In the genomic region with DNA sequence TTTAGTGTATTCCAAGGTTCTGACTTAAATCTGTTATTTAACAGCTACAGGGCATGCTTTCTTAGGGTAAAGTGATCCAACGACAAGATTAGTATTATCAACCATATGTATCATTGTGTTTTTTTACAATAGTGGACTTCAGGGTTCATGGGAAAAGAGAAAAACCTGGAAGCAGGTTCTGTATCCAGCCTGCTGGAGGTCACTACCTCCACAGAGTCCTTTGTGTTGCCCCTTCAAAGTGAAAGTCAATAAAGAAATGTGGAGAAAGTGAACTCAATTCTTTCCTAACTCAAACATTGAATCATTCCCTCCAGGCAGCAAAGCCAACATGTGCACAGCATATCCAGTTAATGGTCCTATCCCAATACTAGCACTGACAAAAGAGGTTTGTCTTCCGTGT, we compare ENCODE assay signal across 2 cellular contexts.
TF ChIP-seq lines count a peak whose summit lies in the region.

No MANE protein-coding gene starts in this region.

TF ChIP-seq in A549, 52 proteins besides CTCF, POLR2A, EP300 and RAD21 (continued from another document):
- no peak for TF ChIP-seq HOXB5 (CRISPR knock-in tag; IDR thresholded peaks at IDR 0.05)
- no peak for TF ChIP-seq ZSCAN20 (CRISPR knock-in tag; IDR thresholded peaks at IDR 0.05)
- no peak for TF ChIP-seq SREBF2 (IDR thresholded peaks at IDR 0.05)
- TF ChIP-seq TFCP2L1 (CRISPR knock-in tag; IDR thresholded peaks at IDR 0.05): no peak
- TF ChIP-seq FOSL2 (IDR thresholded peaks at IDR 0.05): no peak
- no peak for TF ChIP-seq FOSL2 (CRISPR knock-in tag; IDR thresholded peaks at IDR 0.05)
- TF ChIP-seq FOSB (CRISPR knock-in tag; IDR thresholded peaks at IDR 0.05): no peak
- TF ChIP-seq EHF (CRISPR knock-in tag; IDR thresholded peaks at IDR 0.05): no peak
- no peak for TF ChIP-seq NR3C1 (IDR thresholded peaks at IDR 0.05)
- TF ChIP-seq ZC3H11A (IDR thresholded peaks at IDR 0.05): no peak

TF ChIP-seq in IMR-90, 13 proteins besides CTCF, POLR2A, EP300 and RAD21 (continued from another document):
- TF ChIP-seq RCOR1 (IDR thresholded peaks at IDR 0.05; ENCODE audit: insufficient replicate concordance, low read length) (no peak), CHD1 (IDR thresholded peaks at IDR 0.05; ENCODE audit: low read depth, low read length) (no peak), MAZ (IDR thresholded peaks at IDR 0.05; ENCODE audit: borderline replicate concordance, low read depth, low read length) (no peak), FOS (IDR thresholded peaks at IDR 0.05; ENCODE audit: low read depth, low read length) (no peak), CEBPB (IDR thresholded peaks at IDR 0.05; ENCODE audit: low read depth, low read length) (no peak), RFX5 (IDR thresholded peaks at IDR 0.05; ENCODE audit: low read depth, low read length) (no peak), MAFK (IDR thresholded peaks at IDR 0.05; ENCODE audit: low read depth, low read length) (no peak), BHLHE40 (IDR thresholded peaks at IDR 0.05; ENCODE audit: low read depth, low read length) (no peak), SMC3 (IDR thresholded peaks at IDR 0.05; ENCODE audit: low read depth, low read length) (no peak), ELK1 (IDR thresholded peaks at IDR 0.05; ENCODE audit: borderline replicate concordance, low read depth, low read length) (no peak), NFE2L2 (IDR thresholded peaks at IDR 0.05; ENCODE audit: low read depth, low read length) (no peak)
- TF ChIP-seq, protein P1, sequence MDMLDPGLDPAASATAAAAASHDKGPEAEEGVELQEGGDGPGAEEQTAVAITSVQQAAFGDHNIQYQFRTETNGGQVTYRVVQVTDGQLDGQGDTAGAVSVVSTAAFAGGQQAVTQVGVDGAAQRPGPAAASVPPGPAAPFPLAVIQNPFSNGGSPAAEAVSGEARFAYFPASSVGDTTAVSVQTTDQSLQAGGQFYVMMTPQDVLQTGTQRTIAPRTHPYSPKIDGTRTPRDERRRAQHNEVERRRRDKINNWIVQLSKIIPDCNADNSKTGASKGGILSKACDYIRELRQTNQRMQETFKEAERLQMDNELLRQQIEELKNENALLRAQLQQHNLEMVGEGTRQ (IDR thresholded peaks at IDR 0.05; ENCODE audit: low read depth, low read length): no peak
